20 cellular contexts compared by ENCODE assay signal in the genomic region with DNA sequence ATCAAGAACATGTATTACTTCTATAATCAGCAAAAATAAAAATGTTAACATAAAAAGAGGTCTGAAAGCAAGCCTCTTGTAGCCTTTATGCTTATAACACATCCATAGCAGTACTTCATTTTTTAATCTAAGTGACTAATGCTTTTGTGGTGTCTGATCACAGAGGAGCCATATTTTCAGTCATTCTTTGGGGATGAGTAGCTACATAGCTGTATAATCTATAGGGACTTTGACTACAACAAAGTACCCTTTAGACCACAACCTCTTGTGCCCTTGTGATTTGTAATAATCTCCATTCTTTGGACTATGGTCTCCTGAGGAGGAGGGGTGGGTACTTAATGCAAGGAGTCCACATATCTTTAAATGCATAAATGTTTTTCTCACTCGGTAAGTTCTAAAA. TPM values are rescaled to one million over a fixed set of nuclear protein-coding genes. Genes with fewer than 3 reads are reported as not detected.
DNase-seq lines count a peak whose midpoint lies in the region; ATAC-seq, FAIRE-seq and TF ChIP-seq lines count a peak whose summit lies in the region.
"Had no signal": no experiment of that assay in that cellular context is flagged by ENCODE, and none has a peak within 500 bp of the region (broad histone marks: within the 10 kb centered on the region; RNA-seq: fewer than 3 reads in every experiment).

No MANE protein-coding gene starts in this region.

- no peak for TF ChIP-seq CTCF in astrocyte of the cerebellum (IDR thresholded peaks at IDR 0.05; ENCODE audit: low read depth, low read length, missing control alignments)

- DNase-seq in AG08395 (ENCODE audit: low spot score), result peak; percentile 35
- peak; percentile 46 for DNase-seq in HS-27A (ENCODE audit: low read depth)
- DNase-seq in astrocyte of the cerebellum (ENCODE audit: low read depth), result peak; percentile 24
- peak; percentile 34 for DNase-seq in glomerular visceral epithelial cell (ENCODE audit: extremely low spot score)
- no peak for DNase-seq in GM19240 (ENCODE audit: insufficient read length, low spot score)
- no peak for DNase-seq in urothelium cell line (ENCODE audit: low spot score)
- no peak for DNase-seq in left cardiac atrium
- DNase-seq in NCI-H1417 treated with DMSO at 0.1 percent for 48 hours (lab: John Stamatoyannopoulos, UW), result no peak
- DNase-seq: activated CD8-positive, alpha-beta T cell treated with anti-CD3 and anti-CD28 coated beads, Interleukin-2, amount 10 ng/mL, durations not matched to agents 7 days and 5 days; activated gamma-delta T cell; BE2C; DMS153; glutamatergic neuron; NCI-H1436; NCI-H446; upper lobe of right lung had no signal

- no peak for ATAC-seq in left cardiac atrium
- ATAC-seq: activated CD8-positive, alpha-beta T cell treated with anti-CD3 and anti-CD28 coated beads, Interleukin-2, amount 10 ng/mL, durations not matched to agents 7 days and 5 days; sciatic nerve; stimulated activated memory B cell treated with anti-CD40 and anti-IgM and Interleukin-4, amounts not matched to agents 10 μg/mL and 1 μg/mL and 100 μg/mL, for 72 hours; upper lobe of right lung had no signal

- FAIRE-seq in urothelium cell line (lab: Jason Lieb, UNC), result no peak
- FAIRE-seq: islet of Langerhans had no signal

- intact Hi-C loops in left cardiac atrium (cut with DNase I), result no loop called here

- H3K4me3 ChIP-seq in astrocyte of the cerebellum (ENCODE audit: low read depth, low read length), result no peak overlapping the region
- H3K4me3 ChIP-seq: SJSA1, upper lobe of right lung had no signal

- in situ Hi-C loops in astrocyte of the cerebellum (cut with HindIII; ENCODE audit: low sequenced_read_pairs), result no loop called here

RNA-seq across cellular contexts. Expression of gene DRP2, which starts 9.6 kb away (rescaled TPM):
- total RNA-seq in left cardiac atrium, result under 1 TPM; 0.05 to 0.12 TPM
- total RNA-seq: upper lobe of right lung had no signal

Comparison
In these comparisons a context has a peak if more than half of its experiments do, and no peak if none do; other contexts are left out.
1. DNase-seq: peak in AG08395 (single experiment), HS-27A (single experiment), astrocyte of the cerebellum (single experiment) and glomerular visceral epithelial cell (single experiment); none in GM19240 (single experiment), urothelium cell line (single experiment), left cardiac atrium (single experiment) and NCI-H1417 treated with DMSO at 0.1 percent for 48 hours (single experiment).